8 cellular contexts compared by ENCODE assay signal in the genomic region with DNA sequence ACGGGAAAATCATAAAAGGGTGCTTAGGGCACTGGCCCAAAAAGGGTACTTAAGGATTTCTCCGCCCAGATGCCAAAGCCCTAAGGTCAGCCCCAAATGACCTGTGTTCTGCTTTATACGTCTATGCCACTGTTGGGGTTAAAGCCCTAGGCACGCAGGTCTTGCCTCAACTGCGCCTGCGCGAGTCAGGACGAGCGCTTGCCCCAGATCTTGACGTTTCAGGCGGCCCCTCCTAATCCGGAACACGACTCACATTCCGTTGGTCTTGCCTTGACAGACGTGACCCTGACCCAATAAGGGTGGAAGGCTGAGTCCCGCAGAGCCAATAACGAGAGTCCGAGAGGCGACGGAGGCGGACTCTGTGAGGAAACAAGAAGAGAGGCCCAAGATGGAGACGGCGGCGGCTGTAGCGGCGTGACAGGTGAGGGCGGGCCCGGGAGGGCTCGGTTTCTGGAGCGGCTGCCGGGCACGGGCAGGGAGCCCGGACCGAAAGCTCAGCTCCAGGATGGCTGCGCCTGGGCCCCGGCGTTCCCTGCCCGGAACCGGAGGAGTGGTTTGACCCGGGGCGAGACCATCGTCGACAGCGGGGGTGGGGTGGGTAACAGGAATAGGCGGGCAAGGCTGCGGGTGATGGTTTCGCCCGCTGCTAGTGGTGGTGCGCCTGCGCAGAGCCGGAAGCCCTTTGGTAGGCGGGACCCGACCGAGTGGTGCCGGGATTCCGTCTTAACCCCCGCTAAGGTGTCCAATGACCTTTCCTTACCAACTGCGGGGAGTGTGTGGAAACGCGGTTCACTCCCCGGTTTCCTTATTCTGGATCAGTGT. TPM values are rescaled to one million over a fixed set of nuclear protein-coding genes. Genes with fewer than 3 reads are reported as not detected.
DNase-seq lines count a peak whose midpoint lies in the region; ATAC-seq and TF ChIP-seq lines count a peak whose summit lies in the region.

A gene (plus strand): TSS at position 375 of the 822 bp plus-strand sequence. CDS start 1,763 bp downstream, outside the sequence.

- H3K27me3 ChIP-seq in liver (ENCODE audit: control insufficient read depth in 4 of 4, insufficient read depth in 4 of 4, low read length in 3 of 4): no peaks in the 10 kb centered on the region

- peak within 1 kb of the TSS; percentile 64 to 82 (median 78) for H3K4me3 ChIP-seq in liver (ENCODE audit: low read depth in 1 of 3, low read length in 3 of 3)

- H3K36me3 ChIP-seq in liver (ENCODE audit: control insufficient read depth in 4 of 4, insufficient read depth in 3 of 4, low read depth in 1 of 4, low read length in 3 of 4): peaks cover 0 to 16% (median 7%) of the 10 kb centered on the region in 4 donors

- no peaks in the 10 kb centered on the region for H3K27me3 Mint-ChIP-seq in activated CD4-positive, alpha-beta memory T cell treated with anti-CD3 and anti-CD28 coated beads for 36 hours

- peak; percentile 84 for ATAC-seq in GM19438 (IDR thresholded peaks at IDR 0.05; ENCODE audit: low read depth, unreplicated experiment)
- ATAC-seq in HG03575 (IDR thresholded peaks at IDR 0.05; ENCODE audit: extremely low read depth, insufficient number of reproducible peaks, low FRiP score, unreplicated experiment): peak; percentile 50

- intact Hi-C loops in activated CD4-positive, alpha-beta memory T cell treated with anti-CD3 and anti-CD28 coated beads for 36 hours (cut with micrococcal nuclease): loop anchor here (1.0 to 5.0 kb wide), 5 partner anchors 18 to 461 kb away; a partner anchor contains a TSS

- H3K9me3 ChIP-seq in liver (ENCODE audit: control insufficient read depth in 4 of 4, low read length in 3 of 4): no peaks in the 10 kb centered on the region

- peak within 1 kb of the TSS; percentile 93 for H3K27ac Mint-ChIP-seq in activated CD4-positive, alpha-beta memory T cell treated with anti-CD3 and anti-CD28 coated beads for 36 hours

- under 1% methylated on average over 61 of the region's 61 CpGs for WGBS in liver

- peak within 1 kb of the TSS; percentile 33 to 69 for H3K9ac ChIP-seq in liver (ENCODE audit: low read depth in 1 of 2, low read length in 2 of 2)

- H3K27ac ChIP-seq in liver (ENCODE audit: low read depth in 1 of 2, low read length in 2 of 2): peak within 1 kb of the TSS; percentile 89 to 91

- H3K4me1 ChIP-seq in liver (ENCODE audit: control insufficient read depth in 4 of 4, insufficient read depth in 4 of 4, low read length in 3 of 4): peaks cover 7 to 28% (median 20%) of the 10 kb centered on the region in 4 donors

- peak within 1 kb of the TSS; percentile 80 for H3K4me3 Mint-ChIP-seq in activated CD4-positive, alpha-beta memory T cell treated with anti-CD3 and anti-CD28 coated beads for 36 hours

- H3K36me3 Mint-ChIP-seq in activated CD4-positive, alpha-beta memory T cell treated with anti-CD3 and anti-CD28 coated beads for 36 hours: peaks cover 13% of the 10 kb centered on the region

- DNase-seq in CD1c-positive myeloid dendritic cell (ENCODE audit: extremely low spot score): peak; percentile 98
- peak; percentile 86 for DNase-seq in NCI-H82 treated with DMSO at 0.1 percent for 48 hours (lab: John Stamatoyannopoulos, UW; ENCODE audit: unreplicated experiment)
- DNase-seq in activated CD4-positive, alpha-beta memory T cell treated with anti-CD3 and anti-CD28 coated beads for 36 hours: peak; percentile 97
- peak; percentile 98 to 99 for DNase-seq in dermis microvascular lymphatic vessel endothelial cell (ENCODE audit: low read depth in 2 of 2)
- DNase-seq in stimulated activated CD4-positive, alpha-beta T cell treated with anti-CD3 and anti-CD28 coated beads, Interleukin-4, amount 100 ng/mL, for 24 hours: peak; percentile 97

- no peak for TF ChIP-seq CTCF in liver (IDR thresholded peaks at IDR 0.05; ENCODE audit: low read depth, low read length, missing input control)

- POLR2A ChIA-PET in activated CD4-positive, alpha-beta memory T cell treated with anti-CD3 and anti-CD28 coated beads for 36 hours (lab: Charles Lee): no interaction called here

- peaks cover 41% of the 10 kb centered on the region for H3K4me1 Mint-ChIP-seq in activated CD4-positive, alpha-beta memory T cell treated with anti-CD3 and anti-CD28 coated beads for 36 hours (ENCODE audit: low read depth)

- no peaks in the 10 kb centered on the region for H3K9me3 Mint-ChIP-seq in activated CD4-positive, alpha-beta memory T cell treated with anti-CD3 and anti-CD28 coated beads for 36 hours

- TF ChIP-seq RAD21 in liver (IDR thresholded peaks at IDR 0.05): peak in 1 of 2 donors; percentile 15

- CTCF ChIA-PET in activated CD4-positive, alpha-beta memory T cell treated with anti-CD3 and anti-CD28 coated beads for 36 hours (lab: Charles Lee): no interaction called here

TF ChIP-seq in liver, 16 proteins besides CTCF, POLR2A, EP300 and RAD21:
- TF ChIP-seq TAF1 (conservative IDR thresholded peaks at IDR 0.05): no peak
- TF ChIP-seq, protein P1, sequence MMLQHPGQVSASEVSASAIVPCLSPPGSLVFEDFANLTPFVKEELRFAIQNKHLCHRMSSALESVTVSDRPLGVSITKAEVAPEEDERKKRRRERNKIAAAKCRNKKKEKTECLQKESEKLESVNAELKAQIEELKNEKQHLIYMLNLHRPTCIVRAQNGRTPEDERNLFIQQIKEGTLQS (IDR thresholded peaks at IDR 0.05): peak; percentile 9
- TF ChIP-seq, protein P2, sequence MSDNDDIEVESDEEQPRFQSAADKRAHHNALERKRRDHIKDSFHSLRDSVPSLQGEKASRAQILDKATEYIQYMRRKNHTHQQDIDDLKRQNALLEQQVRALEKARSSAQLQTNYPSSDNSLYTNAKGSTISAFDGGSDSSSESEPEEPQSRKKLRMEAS (IDR thresholded peaks at IDR 0.05): peak; percentile 12
- TF ChIP-seq FOXA1 (IDR thresholded peaks at IDR 0.05): no peak
- TF ChIP-seq JUND (IDR thresholded peaks at IDR 0.05): no peak
- TF ChIP-seq GABPA (IDR thresholded peaks at IDR 0.05 in 1 of 2, conservative IDR thresholded peaks at IDR 0.05 in 1 of 2): peak in 1 of 2 donors; percentile 74
- peak; percentile 54 for TF ChIP-seq NR2F2 (IDR thresholded peaks at IDR 0.05)
- TF ChIP-seq, protein P3, sequence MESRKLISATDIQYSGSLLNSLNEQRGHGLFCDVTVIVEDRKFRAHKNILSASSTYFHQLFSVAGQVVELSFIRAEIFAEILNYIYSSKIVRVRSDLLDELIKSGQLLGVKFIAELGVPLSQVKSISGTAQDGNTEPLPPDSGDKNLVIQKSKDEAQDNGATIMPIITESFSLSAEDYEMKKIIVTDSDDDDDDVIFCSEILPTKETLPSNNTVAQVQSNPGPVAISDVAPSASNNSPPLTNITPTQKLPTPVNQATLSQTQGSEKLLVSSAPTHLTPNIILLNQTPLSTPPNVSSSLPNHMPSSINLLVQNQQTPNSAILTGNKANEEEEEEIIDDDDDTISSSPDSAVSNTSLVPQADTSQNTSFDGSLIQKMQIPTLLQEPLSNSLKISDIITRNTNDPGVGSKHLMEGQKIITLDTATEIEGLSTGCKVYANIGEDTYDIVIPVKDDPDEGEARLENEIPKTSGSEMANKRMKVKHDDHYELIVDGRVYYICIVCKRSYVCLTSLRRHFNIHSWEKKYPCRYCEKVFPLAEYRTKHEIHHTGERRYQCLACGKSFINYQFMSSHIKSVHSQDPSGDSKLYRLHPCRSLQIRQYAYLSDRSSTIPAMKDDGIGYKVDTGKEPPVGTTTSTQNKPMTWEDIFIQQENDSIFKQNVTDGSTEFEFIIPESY (IDR thresholded peaks at IDR 0.05): peak; percentile 8
- TF ChIP-seq, protein P4, sequence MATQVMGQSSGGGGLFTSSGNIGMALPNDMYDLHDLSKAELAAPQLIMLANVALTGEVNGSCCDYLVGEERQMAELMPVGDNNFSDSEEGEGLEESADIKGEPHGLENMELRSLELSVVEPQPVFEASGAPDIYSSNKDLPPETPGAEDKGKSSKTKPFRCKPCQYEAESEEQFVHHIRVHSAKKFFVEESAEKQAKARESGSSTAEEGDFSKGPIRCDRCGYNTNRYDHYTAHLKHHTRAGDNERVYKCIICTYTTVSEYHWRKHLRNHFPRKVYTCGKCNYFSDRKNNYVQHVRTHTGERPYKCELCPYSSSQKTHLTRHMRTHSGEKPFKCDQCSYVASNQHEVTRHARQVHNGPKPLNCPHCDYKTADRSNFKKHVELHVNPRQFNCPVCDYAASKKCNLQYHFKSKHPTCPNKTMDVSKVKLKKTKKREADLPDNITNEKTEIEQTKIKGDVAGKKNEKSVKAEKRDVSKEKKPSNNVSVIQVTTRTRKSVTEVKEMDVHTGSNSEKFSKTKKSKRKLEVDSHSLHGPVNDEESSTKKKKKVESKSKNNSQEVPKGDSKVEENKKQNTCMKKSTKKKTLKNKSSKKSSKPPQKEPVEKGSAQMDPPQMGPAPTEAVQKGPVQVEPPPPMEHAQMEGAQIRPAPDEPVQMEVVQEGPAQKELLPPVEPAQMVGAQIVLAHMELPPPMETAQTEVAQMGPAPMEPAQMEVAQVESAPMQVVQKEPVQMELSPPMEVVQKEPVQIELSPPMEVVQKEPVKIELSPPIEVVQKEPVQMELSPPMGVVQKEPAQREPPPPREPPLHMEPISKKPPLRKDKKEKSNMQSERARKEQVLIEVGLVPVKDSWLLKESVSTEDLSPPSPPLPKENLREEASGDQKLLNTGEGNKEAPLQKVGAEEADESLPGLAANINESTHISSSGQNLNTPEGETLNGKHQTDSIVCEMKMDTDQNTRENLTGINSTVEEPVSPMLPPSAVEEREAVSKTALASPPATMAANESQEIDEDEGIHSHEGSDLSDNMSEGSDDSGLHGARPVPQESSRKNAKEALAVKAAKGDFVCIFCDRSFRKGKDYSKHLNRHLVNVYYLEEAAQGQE (IDR thresholded peaks at IDR 0.05): peak; percentile 45
- TF ChIP-seq SP1 (IDR thresholded peaks at IDR 0.05): peak; percentile 93
- peak; percentile 92 for TF ChIP-seq YY1 (IDR thresholded peaks at IDR 0.05)
- TF ChIP-seq EGR1 (IDR thresholded peaks at IDR 0.05; ENCODE audit: low read depth in 2 of 2): no peak
- TF ChIP-seq RXRA (IDR thresholded peaks at IDR 0.05): peak; percentile 70 to 74
- no peak for TF ChIP-seq HNF4G (IDR thresholded peaks at IDR 0.05)
- no peak for TF ChIP-seq FOXA2 (IDR thresholded peaks at IDR 0.05)

RNA-seq across cellular contexts. Expression of the gene that starts here (rescaled TPM):
- 10 to 100 TPM; 66.4 to 68.6 TPM for total RNA-seq in activated CD4-positive, alpha-beta memory T cell treated with anti-CD3 and anti-CD28 coated beads for 36 hours
- total RNA-seq in dermis microvascular lymphatic vessel endothelial cell: 9.2 and 14.5 TPM in 2 replicates
- 10 to 100 TPM; 16.2 to 32.4 TPM for total RNA-seq in liver
- polyA plus RNA-seq in liver: 10 to 100 TPM; 45.4 to 59.8 TPM

Comparison
In these comparisons a context has a peak if more than half of its experiments do, and no peak if none do; other contexts are left out.
1. Peak in every context shown above with its lines: DNase-seq, ATAC-seq, H3K4me3 ChIP-seq and H3K27ac ChIP-seq.